In the genomic region with DNA sequence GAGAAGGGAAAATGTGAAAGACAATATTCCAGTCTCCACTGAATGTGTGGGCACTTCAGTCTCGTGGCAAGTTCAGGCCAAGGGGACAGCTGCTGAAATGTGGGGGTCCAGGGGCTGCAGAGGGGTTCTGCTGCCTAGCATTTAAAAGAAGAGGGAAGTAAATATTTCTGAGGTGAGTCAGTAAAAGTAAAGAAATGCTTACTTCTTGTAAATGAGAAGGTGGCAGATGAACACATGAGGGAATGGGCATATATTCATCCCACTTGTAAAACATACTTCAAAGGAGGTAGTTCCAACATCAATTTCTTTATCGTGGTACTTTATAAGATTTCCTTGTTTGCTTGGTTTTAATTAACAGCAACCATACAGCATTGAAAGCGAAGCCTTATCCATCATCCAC, we compare ENCODE assay signal across 14 cellular contexts.
"Had no signal": no experiment of that assay in that cellular context is flagged by ENCODE, and none has a peak within 500 bp of the region (broad histone marks: within the 10 kb centered on the region; RNA-seq: fewer than 3 reads in every experiment).

No MANE protein-coding gene starts in this region.

- FAIRE-seq: colon, endometrium had no signal

- H3K36me3 Mint-ChIP-seq: memory B cell had no signal

- ATAC-seq: esophagus mucosa, SK-N-SH treated with all-trans-retinoic acid at 6 μM for 48 hours had no signal

- H3K4me3 ChIP-seq: left ventricle myocardium inferior, mucosa of descending colon, thoracic aorta had no signal

- H3K9me3 ChIP-seq: left ventricle myocardium inferior, mucosa of descending colon, thoracic aorta had no signal

- H3K36me3 ChIP-seq: left ventricle myocardium inferior, thoracic aorta had no signal

- H3K27ac ChIP-seq: left ventricle myocardium inferior, thoracic aorta had no signal

- H3K4me3 Mint-ChIP-seq: memory B cell had no signal

- H3K9me3 Mint-ChIP-seq: memory B cell had no signal

- DNase-seq: activated CD4-positive, alpha-beta T cell treated with anti-CD3 and anti-CD28 coated beads for 1 hour; activated naive CD4-positive, alpha-beta T cell treated with anti-CD3 and anti-CD28 coated beads, Interleukin-2, amount 50 U/mL, for 16 hours; caudate nucleus; left ventricle myocardium inferior; mucosa of descending colon; stimulated activated CD4-positive, alpha-beta T cell treated with anti-CD3 and anti-CD28 coated beads, Interleukin-12 subunit alpha, Interleukin-12 subunit beta, amount 100 ng/mL, for 4 hours; stimulated activated CD4-positive, alpha-beta T cell treated with anti-CD3 and anti-CD28 coated beads, Interleukin-2, amount 100 ng/mL, for 24 hours had no signal

- H3K27ac Mint-ChIP-seq: memory B cell had no signal

- H3K27me3 Mint-ChIP-seq: naive thymus-derived CD4-positive, alpha-beta T cell had no signal
